Comparison of ENCODE assay signal across 17 cellular contexts in the genomic region with DNA sequence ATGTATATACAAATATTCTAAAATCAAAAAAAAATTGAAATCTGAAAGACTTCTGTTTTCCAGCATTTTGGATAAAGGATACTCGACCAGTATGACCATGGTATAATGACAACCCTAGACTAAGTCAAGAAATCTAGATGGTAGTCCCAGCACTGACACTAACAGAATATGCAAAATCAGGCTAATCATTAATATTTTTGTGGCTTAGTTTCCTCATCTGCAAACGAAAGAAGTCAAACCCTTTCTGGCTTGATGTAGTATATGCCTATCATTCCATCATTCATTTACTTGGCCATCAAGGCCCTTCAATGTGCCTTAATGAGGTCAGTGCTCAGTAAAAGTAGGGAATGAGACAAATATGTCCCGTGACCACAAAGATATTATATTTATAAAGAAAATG.
"Had no signal": no experiment of that assay in that cellular context is flagged by ENCODE, and none has a peak within 500 bp of the region (broad histone marks: within the 10 kb centered on the region; RNA-seq: fewer than 3 reads in every experiment).

No MANE protein-coding gene starts in this region.

- H3K27me3 ChIP-seq: adrenal gland, thyroid gland had no signal

- ATAC-seq: activated T-cell treated with anti-CD3 and anti-CD28 coated beads, Interleukin-2, amount 50 U/mL, for 72 hours had no signal

- H3K4me3 ChIP-seq: adrenal gland, lung, thyroid gland had no signal

- H3K9me3 Mint-ChIP-seq: nephron had no signal

- H3K4me1 Mint-ChIP-seq: activated naive CD4-positive, alpha-beta T cell treated with anti-CD3 and anti-CD28 coated beads, Interleukin-2, amount 50 U/mL, for 24 hours had no signal

- H3K4me1 ChIP-seq: adrenal gland, thyroid gland had no signal

- H3K36me3 ChIP-seq: adrenal gland, thyroid gland had no signal

- H3K4me3 Mint-ChIP-seq: activated naive CD4-positive, alpha-beta T cell treated with anti-CD3 and anti-CD28 coated beads, Interleukin-2, amount 50 U/mL, for 24 hours; activated T-cell treated with anti-CD3 and anti-CD28 coated beads, Interleukin-2, amount 50 U/mL, for 72 hours; nephron had no signal

- H3K36me3 Mint-ChIP-seq: activated naive CD4-positive, alpha-beta T cell treated with anti-CD3 and anti-CD28 coated beads, Interleukin-2, amount 50 U/mL, for 24 hours had no signal

- H3K27ac ChIP-seq: adrenal gland, thyroid gland had no signal

- H3K9me3 ChIP-seq: adrenal gland, thyroid gland had no signal

- DNase-seq: activated CD4-positive, alpha-beta T cell treated with anti-CD3 and anti-CD28 coated beads, Interleukin-2, amount 50 U/mL, for 4 hours; activated gamma-delta T cell; activated T-cell treated with anti-CD3 and anti-CD28 coated beads, Interleukin-2, amount 50 U/mL, for 72 hours; adrenal gland; cerebellar nuclear complex; cortex of kidney; erythroblast; head of caudate nucleus; posterior cingulate gyrus; stimulated activated CD4-positive, alpha-beta T cell treated with anti-CD3 and anti-CD28 coated beads, Interleukin-12 subunit alpha, Interleukin-12 subunit beta, amount 100 ng/mL, for 4 hours; stimulated activated CD4-positive, alpha-beta T cell treated with anti-CD3 and anti-CD28 coated beads, Interleukin-1b, Interleukin-23, amount 100 ng/mL, for 48 hours; stimulated activated CD8-positive, alpha-beta memory T cell treated with anti-CD3 and anti-CD28 coated beads, Interleukin-4, amount 100 ng/mL, for 48 hours; stimulated activated naive CD4-positive, alpha-beta T cell treated with Interleukin-2 at 50 U/mL for 16 hours; thyroid gland had no signal

- H3K27ac Mint-ChIP-seq: activated naive CD4-positive, alpha-beta T cell treated with anti-CD3 and anti-CD28 coated beads, Interleukin-2, amount 50 U/mL, for 24 hours; activated T-cell treated with anti-CD3 and anti-CD28 coated beads, Interleukin-2, amount 50 U/mL, for 72 hours had no signal
